21 cellular contexts compared by ENCODE assay signal in genomic region chr1:245663373-245663772, GRCh38.
DNase-seq lines count a peak whose midpoint lies in the region; ATAC-seq and TF ChIP-seq lines count a peak whose summit lies in the region.
"Had no signal": no experiment of that assay in that cellular context is flagged by ENCODE, and none has a peak within 500 bp of the region (broad histone marks: within the 10 kb centered on the region; RNA-seq: fewer than 3 reads in every experiment).

No MANE protein-coding gene starts in this region.

- no peak for DNase-seq in cardiac muscle cell (ENCODE audit: low read depth in 1 of 2, low spot score in 1 of 2)
- no peak for DNase-seq in cardiac septum (ENCODE audit: low spot score)
- peak; percentile 10 for DNase-seq in M059J (ENCODE audit: low read depth)
- DNase-seq in mesenchymal stem cell: peak; percentile 11
- no peak for DNase-seq in smooth muscle cell (lab: John Stamatoyannopoulos, UW; ENCODE audit: unreplicated experiment)
- no peak for DNase-seq in SIG-M5 (lab: John Stamatoyannopoulos, UW)
- no peak for DNase-seq in CD8-positive, alpha-beta memory T cell
- DNase-seq: Calu3; CD4-positive, CD25-positive, alpha-beta regulatory T cell; COR-L47; DMS53; DMS79 treated with DMSO at 0.1 percent for 48 hours; GF-D8; GM23248; HFFc6 had no signal

- H2BK15ac ChIP-seq in mesenchymal stem cell (ENCODE audit: low read depth, poor library complexity, severe bottlenecking): no peak overlapping the region

- H3K36me3 ChIP-seq in cardiac muscle cell (peaks cover 11% of the 10 kb centered on the region), mesenchymal stem cell (ENCODE audit: control insufficient read depth in 1 of 2, insufficient read depth in 2 of 2, low read depth in 1 of 2, low read length in 2 of 2) (no peaks in the 10 kb centered on the region), smooth muscle cell (ENCODE audit: low read depth) (peaks cover 10% of the 10 kb centered on the region)
- H3K36me3 ChIP-seq in CD8-positive, alpha-beta memory T cell (ENCODE audit: insufficient read depth, low read length): no peaks in the 10 kb centered on the region
- H3K36me3 ChIP-seq: BLaER1, HAP-1 had no signal

- H2AFZ ChIP-seq in mesenchymal stem cell (ENCODE audit: low read depth, low read length) (no peak overlapping the region), smooth muscle cell (ENCODE audit: low read depth) (no peak overlapping the region)
- H2AFZ ChIP-seq: GM23248 had no signal

- H3K79me1 ChIP-seq in mesenchymal stem cell (replicated peaks; ENCODE audit: low read length, poor library complexity, severe bottlenecking): no peaks in the 10 kb centered on the region

- H4K91ac ChIP-seq in mesenchymal stem cell (ENCODE audit: low read length): no peak overlapping the region

- POLR2A ChIA-PET in CD8-positive, alpha-beta memory T cell (lab: Charles Lee): no interaction called here

- H3K27ac ChIP-seq in cardiac muscle cell (peak overlapping the region; percentile 64), mesenchymal stem cell (ENCODE audit: low read length, poor library complexity, severe bottlenecking) (no peak overlapping the region), smooth muscle cell (ENCODE audit: low read depth) (peak overlapping the region; percentile 2)
- H3K27ac ChIP-seq in CD8-positive, alpha-beta memory T cell (ENCODE audit: low read depth, low read length): no peak overlapping the region
- H3K27ac ChIP-seq: 22Rv1, BLaER1, C4-2B, GM23248 had no signal

- H4K20me1 ChIP-seq in smooth muscle cell (ENCODE audit: low read depth): peaks cover 2% of the 10 kb centered on the region
- H4K20me1 ChIP-seq: BLaER1 had no signal

- ATAC-seq in GM21825 (IDR thresholded peaks at IDR 0.05; ENCODE audit: unreplicated experiment): no peak

- H3K9ac ChIP-seq in mesenchymal stem cell (ENCODE audit: low read length): no peak overlapping the region
- H3K9ac ChIP-seq in smooth muscle cell (ENCODE audit: low read depth): no peak overlapping the region
- H3K9ac ChIP-seq: BLaER1, GM23248 had no signal

- peaks cover 1 to 2% of the 10 kb centered on the region in 2 donors for H3K27me3 Mint-ChIP-seq in CD8-positive, alpha-beta memory T cell
- H3K27me3 Mint-ChIP-seq: B cell; CD4-positive, CD25-positive, alpha-beta regulatory T cell had no signal

- H2BK5ac ChIP-seq in mesenchymal stem cell (ENCODE audit: low read depth, low read length, poor library complexity, severe bottlenecking): no peak overlapping the region

- H3K4me3 ChIP-seq in cardiac muscle cell (no peak overlapping the region), mesenchymal stem cell (ENCODE audit: insufficient read depth in 1 of 2, low read depth in 1 of 2, low read length in 2 of 2) (no peak overlapping the region), smooth muscle cell (no peak overlapping the region)
- no peak overlapping the region for H3K4me3 ChIP-seq in CD8-positive, alpha-beta memory T cell (ENCODE audit: low read length)
- H3K4me3 ChIP-seq: BLaER1, GM23248, HAP-1 had no signal

- no peak overlapping the region for H3K14ac ChIP-seq in mesenchymal stem cell (ENCODE audit: low read length in 2 of 2)

- CTCF ChIA-PET in CD8-positive, alpha-beta memory T cell (lab: Charles Lee): no interaction called here

- H3K9me3 ChIP-seq in cardiac muscle cell (ENCODE audit: low read depth) (no peaks in the 10 kb centered on the region), mesenchymal stem cell (ENCODE audit: control insufficient read depth, low read length) (no peaks in the 10 kb centered on the region), smooth muscle cell (replicated peaks; ENCODE audit: low read depth) (no peaks in the 10 kb centered on the region)
- H3K9me3 ChIP-seq in CD8-positive, alpha-beta memory T cell (ENCODE audit: low read length): no peaks in the 10 kb centered on the region
- H3K9me3 ChIP-seq: BLaER1, HAP-1 had no signal

- no peaks in the 10 kb centered on the region for H3K36me3 Mint-ChIP-seq in CD8-positive, alpha-beta memory T cell
- H3K36me3 Mint-ChIP-seq: CD4-positive, CD25-positive, alpha-beta regulatory T cell had no signal

- H3K4me3 Mint-ChIP-seq in CD8-positive, alpha-beta memory T cell: no peak overlapping the region
- H3K4me3 Mint-ChIP-seq: B cell; CD4-positive, CD25-positive, alpha-beta regulatory T cell; HFFc6 had no signal

- TF ChIP-seq CTCF in cardiac muscle cell (IDR thresholded peaks at IDR 0.05; ENCODE audit: low read depth, low read length): no peak
- TF ChIP-seq CTCF in smooth muscle cell (IDR thresholded peaks at IDR 0.05; ENCODE audit: borderline replicate concordance, insufficient read depth, poor library complexity, severe bottlenecking): no peak

- intact Hi-C loops in cardiac septum (cut with DNase I): no loop called here

- no peaks in the 10 kb centered on the region for H3K4me1 Mint-ChIP-seq in CD8-positive, alpha-beta memory T cell
- H3K4me1 Mint-ChIP-seq: B cell; CD4-positive, CD25-positive, alpha-beta regulatory T cell had no signal

- H3K27ac Mint-ChIP-seq in CD8-positive, alpha-beta memory T cell: no peak overlapping the region
- H3K27ac Mint-ChIP-seq: B cell; CD4-positive, CD25-positive, alpha-beta regulatory T cell; HFFc6 had no signal

- peaks cover 0 to 8% (median 3%) of the 10 kb centered on the region in 5 donors for H3K9me3 Mint-ChIP-seq in CD8-positive, alpha-beta memory T cell
- H3K9me3 Mint-ChIP-seq: HFFc6 had no signal

- peaks cover 11% of the 10 kb centered on the region for H3F3A ChIP-seq in smooth muscle cell (ENCODE audit: low read depth)

- no peak overlapping the region for H3K23ac ChIP-seq in mesenchymal stem cell (ENCODE audit: low read length in 2 of 2)

- no peak overlapping the region for H4K8ac ChIP-seq in mesenchymal stem cell (ENCODE audit: low read length)

- H3K27me3 ChIP-seq in cardiac muscle cell (no peaks in the 10 kb centered on the region), mesenchymal stem cell (ENCODE audit: control insufficient read depth in 1 of 2, insufficient read depth in 1 of 2, low read length in 2 of 2) (no peaks in the 10 kb centered on the region), smooth muscle cell (ENCODE audit: low read depth) (no peaks in the 10 kb centered on the region)
- H3K27me3 ChIP-seq in CD8-positive, alpha-beta memory T cell (ENCODE audit: insufficient read depth, low read length, poor library complexity, severe bottlenecking): no peaks in the 10 kb centered on the region
- H3K27me3 ChIP-seq: BLaER1 had no signal

- H3K4ac ChIP-seq in mesenchymal stem cell (ENCODE audit: low read depth in 1 of 2, low read length in 2 of 2): no peak overlapping the region

- H3K4me2 ChIP-seq in mesenchymal stem cell (ENCODE audit: low read length, poor library complexity, severe bottlenecking): no peak overlapping the region
- no peak overlapping the region for H3K4me2 ChIP-seq in smooth muscle cell
- H3K4me2 ChIP-seq: BLaER1 had no signal

- H2AK5ac ChIP-seq in mesenchymal stem cell (ENCODE audit: low read length, severe bottlenecking): no peak overlapping the region

- no peak overlapping the region for H3K18ac ChIP-seq in mesenchymal stem cell (ENCODE audit: low read depth in 1 of 2, low read length in 2 of 2)

- H3K4me1 ChIP-seq in cardiac muscle cell (ENCODE audit: low read depth): no peaks in the 10 kb centered on the region
- no peaks in the 10 kb centered on the region for H3K4me1 ChIP-seq in mesenchymal stem cell (ENCODE audit: control insufficient read depth, insufficient read depth, low read depth, low read length)
- H3K4me1 ChIP-seq in smooth muscle cell (ENCODE audit: low read depth): no peaks in the 10 kb centered on the region
- no peaks in the 10 kb centered on the region for H3K4me1 ChIP-seq in CD8-positive, alpha-beta memory T cell (ENCODE audit: insufficient read depth, low read length)
- H3K4me1 ChIP-seq: BLaER1, HAP-1 had no signal

- WGBS in mesenchymal stem cell: 57% methylated on average over 2 of the region's 3 CpGs
- WGBS in smooth muscle cell (ENCODE audit: low lambda C conversion rate): 81% methylated on average over 3 of the region's 3 CpGs

- no peak overlapping the region for H2BK12ac ChIP-seq in mesenchymal stem cell (ENCODE audit: low read length in 2 of 2)

- no peak overlapping the region for H2BK120ac ChIP-seq in mesenchymal stem cell (ENCODE audit: low read depth, low read length)

- H3K79me2 ChIP-seq in smooth muscle cell (ENCODE audit: low read depth): no peaks in the 10 kb centered on the region

Comparison
In these comparisons a context has a peak if more than half of its experiments do, and no peak if none do; other contexts are left out.
1. DNase-seq: peak in M059J (single experiment) and mesenchymal stem cell (single experiment); none in cardiac muscle cell (0 of 2), cardiac septum (single experiment), smooth muscle cell (single experiment), SIG-M5 (single experiment) and CD8-positive, alpha-beta memory T cell (0 of 5).
2. H3K27ac ChIP-seq: peak in cardiac muscle cell (single experiment) and smooth muscle cell (single experiment); none in mesenchymal stem cell (single experiment) and CD8-positive, alpha-beta memory T cell (single experiment).